In genomic region chr7:20328027-20328426, GRCh38 we compare ENCODE assay signal across 19 cellular contexts. TPM values are rescaled to one million over a fixed set of nuclear protein-coding genes. Genes with fewer than 3 reads are reported as not detected.
"Had no signal": no experiment of that assay in that cellular context is flagged by ENCODE, and none has a peak within 500 bp of the region (broad histone marks: within the 10 kb centered on the region; RNA-seq: fewer than 3 reads in every experiment).

No MANE protein-coding gene starts in this region.

- H3K27me3 ChIP-seq: ovary, right atrium auricular region, sigmoid colon had no signal

- H3K27ac ChIP-seq: neural progenitor cell, right atrium auricular region, thoracic aorta had no signal

- H3K4me3 Mint-ChIP-seq: naive thymus-derived CD4-positive, alpha-beta T cell had no signal

- ATAC-seq: naive thymus-derived CD4-positive, alpha-beta T cell had no signal

- DNase-seq: colonic mucosa; dermis blood vessel endothelial cell; esophagus squamous epithelium; foreskin fibroblast; head of caudate nucleus; hippocampal formation; naive thymus-derived CD4-positive, alpha-beta T cell; nucleus accumbens; ovary; sigmoid colon; stimulated activated naive CD4-positive, alpha-beta T cell; stomach; substantia nigra; trophoblast cell had no signal

- H2AFZ ChIP-seq: neural progenitor cell had no signal

- H3K36me3 Mint-ChIP-seq: naive thymus-derived CD4-positive, alpha-beta T cell had no signal

- H3K27ac Mint-ChIP-seq: naive thymus-derived CD4-positive, alpha-beta T cell; neural progenitor cell had no signal

- H3K9ac ChIP-seq: neural progenitor cell had no signal

- FAIRE-seq: urothelium cell line had no signal

- H3K4me1 ChIP-seq: colonic mucosa had no signal

- H3K9me3 ChIP-seq: colonic mucosa, esophagus squamous epithelium, ovary, right atrium auricular region, sigmoid colon, stomach, thoracic aorta had no signal

- H3K9me3 Mint-ChIP-seq: naive thymus-derived CD4-positive, alpha-beta T cell had no signal

- H3K4me2 ChIP-seq: neural progenitor cell had no signal

- H3K4me3 ChIP-seq: colonic mucosa, esophagus squamous epithelium, neural progenitor cell, ovary, right atrium auricular region, sigmoid colon, skin epidermis, stomach, thoracic aorta had no signal

- H3K36me3 ChIP-seq: colonic mucosa, esophagus squamous epithelium, neural progenitor cell, ovary, right atrium auricular region, sigmoid colon, stomach, thoracic aorta had no signal

RNA-seq across cellular contexts. Expression of gene ITGB8, which starts 2.7 kb away (rescaled TPM):
- polyA plus RNA-seq: naive thymus-derived CD4-positive, alpha-beta T cell had no signal
